Comparison of ENCODE assay signal across 9 cellular contexts in the genomic region with DNA sequence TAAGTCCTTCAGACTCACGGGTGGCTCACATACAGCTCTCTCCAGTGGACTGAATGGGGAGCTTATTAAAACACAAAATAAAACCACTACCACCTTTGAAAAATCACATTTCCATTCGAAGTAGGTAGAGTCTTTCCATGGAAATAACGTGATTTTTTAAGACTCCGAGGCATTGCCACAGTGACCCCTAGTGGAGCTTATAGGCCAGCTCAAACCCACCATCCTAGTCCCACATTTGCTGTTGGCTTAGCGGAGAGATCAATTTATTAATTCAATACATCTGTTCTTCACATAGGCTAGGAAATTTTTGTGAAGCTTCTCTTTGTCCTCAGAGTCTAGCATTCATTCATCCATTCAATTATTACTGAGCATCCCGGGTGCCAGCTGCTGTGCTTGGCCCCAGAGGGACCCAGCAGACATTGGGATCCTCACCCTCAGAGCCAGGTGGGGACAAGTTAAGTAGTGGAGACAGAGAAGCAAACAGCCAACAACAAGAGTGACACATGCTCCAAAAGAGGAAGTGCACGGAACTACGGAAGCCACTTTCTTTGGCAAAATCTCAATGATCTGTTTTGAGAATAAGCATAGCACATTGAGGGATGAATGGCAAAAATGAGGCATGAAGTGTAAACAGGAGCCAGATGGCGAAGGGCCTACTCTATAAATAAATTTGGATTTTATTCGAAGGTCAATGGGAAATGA. TPM values are rescaled to one million over a fixed set of nuclear protein-coding genes. Genes with fewer than 3 reads are reported as not detected.
DNase-seq lines count a peak whose midpoint lies in the region; ATAC-seq and TF ChIP-seq lines count a peak whose summit lies in the region.
"Had no signal": no experiment of that assay in that cellular context is flagged by ENCODE, and none has a peak within 500 bp of the region (broad histone marks: within the 10 kb centered on the region; RNA-seq: fewer than 3 reads in every experiment).

No MANE protein-coding gene starts in this region.

- peak; percentile 38 for DNase-seq in DMS153 (lab: John Stamatoyannopoulos, UW)
- DNase-seq in IMR-90: peak; percentile 65
- peak; percentile 69 for DNase-seq in SK-MEL-5 (ENCODE audit: low read depth, low spot score)
- no peak for DNase-seq in esophagus squamous epithelium (lab: John Stamatoyannopoulos, UW)
- peak; percentile 94 for DNase-seq in pulmonary artery endothelial cell (ENCODE audit: low read depth, low spot score)
- DNase-seq in effector memory CD4-positive, alpha-beta T cell: no peak
- DNase-seq: left cardiac atrium had no signal

- H4K5ac ChIP-seq in IMR-90 (ENCODE audit: low read depth, low read length): peak overlapping the region; percentile 47; the same call in 1 of the 2 replicates

- H3K79me1 ChIP-seq in IMR-90 (ENCODE audit: low read depth in 1 of 2, low read length in 2 of 2): no peaks in the 10 kb centered on the region

- no peak overlapping the region for H2BK5ac ChIP-seq in IMR-90 (ENCODE audit: low read depth, low read length, poor library complexity, severe bottlenecking)

- no peak overlapping the region for H3K27ac ChIP-seq in IMR-90 (ENCODE audit: insufficient read depth, low read length)
- H3K27ac ChIP-seq in esophagus squamous epithelium: peak overlapping the region in 1 of 4 donors; percentile 46
- no peak overlapping the region for H3K27ac ChIP-seq in effector memory CD4-positive, alpha-beta T cell (ENCODE audit: insufficient read depth, low read length, poor library complexity, severe bottlenecking)

- intact Hi-C loops in IMR-90 (cut with micrococcal nuclease): loop anchor here (1.0 to 10.0 kb wide), 2 partner anchors 65 to 123 kb away; no protein-coding TSS in a partner anchor
- intact Hi-C loops in esophagus squamous epithelium (cut with DNase I): no loop called here

- H2AFZ ChIP-seq in IMR-90 (replicated peaks; ENCODE audit: low read length, poor library complexity): peak overlapping the region; percentile 66

- no peak for ATAC-seq in IMR-90 (ENCODE audit: low read depth)
- no peak for ATAC-seq in HG02798 (IDR thresholded peaks at IDR 0.05; ENCODE audit: poor library complexity, unreplicated experiment)
- no peak for ATAC-seq in HG02973 (IDR thresholded peaks at IDR 0.05; ENCODE audit: unreplicated experiment)

- peaks cover 13% of the 10 kb centered on the region for H3K9me1 ChIP-seq in IMR-90 (ENCODE audit: insufficient read depth, low read length)

- TF ChIP-seq POLR2A in IMR-90 (IDR thresholded peaks at IDR 0.05; ENCODE audit: low read depth, low read length) (no peak), esophagus squamous epithelium (IDR thresholded peaks at IDR 0.05) (no peak)

- H3K27me3 ChIP-seq in IMR-90 (ENCODE audit: control insufficient read depth, insufficient read depth, low read length) (no peaks in the 10 kb centered on the region), esophagus squamous epithelium (no peaks in the 10 kb centered on the region)
- no peaks in the 10 kb centered on the region for H3K27me3 ChIP-seq in effector memory CD4-positive, alpha-beta T cell (replicated peaks; ENCODE audit: control insufficient read depth, insufficient read depth, low read length, poor library complexity, severe bottlenecking)

- WGBS in IMR-90 (ENCODE audit: extremely low coverage in 2 of 2, insufficient read length in 1 of 2), 2 experiments: 100% methylated on average over 1 of the region's 10 CpGs; no CpG with 5 or more reads in 1 of the 2 experiments
- WGBS in esophagus squamous epithelium, 2 donors: 30 to 34% methylated on average over 10 of the region's 10 CpGs

- no TSS peak for BruUV-seq in IMR-90 (replicated peaks; lab: Mats Ljungman, UMichigan)

- no peak overlapping the region for H2AK9ac ChIP-seq in IMR-90 (replicated peaks; ENCODE audit: low read depth, low read length, poor library complexity)

- H3K9ac ChIP-seq in IMR-90 (ENCODE audit: low read depth, low read length): no peak overlapping the region

- no peaks in the 10 kb centered on the region for H3K9me3 ChIP-seq in IMR-90 (ENCODE audit: control insufficient read depth, insufficient read depth, low read length)
- H3K9me3 ChIP-seq in esophagus squamous epithelium: peaks cover 0 to 10% (median 0%) of the 10 kb centered on the region in 3 donors
- no peaks in the 10 kb centered on the region for H3K9me3 ChIP-seq in effector memory CD4-positive, alpha-beta T cell (ENCODE audit: control insufficient read depth, low read length)

- H3K36me3 ChIP-seq in IMR-90 (ENCODE audit: control insufficient read depth, insufficient read depth, low read length): no peaks in the 10 kb centered on the region
- H3K36me3 ChIP-seq in esophagus squamous epithelium: no peaks in the 10 kb centered on the region
- H3K36me3 ChIP-seq in effector memory CD4-positive, alpha-beta T cell (ENCODE audit: control insufficient read depth, insufficient read depth, low read length): no peaks in the 10 kb centered on the region

- H2BK20ac ChIP-seq in IMR-90 (ENCODE audit: low read depth, low read length): peak overlapping the region; percentile 41; the same call in 1 of the 2 replicates

- TF ChIP-seq CTCF in IMR-90 (conservative IDR thresholded peaks at IDR 0.05; ENCODE audit: low read depth, low read length) (peak; percentile 55), esophagus squamous epithelium (IDR thresholded peaks at IDR 0.05) (peak in 4 of 6 experiments; percentile 27 to 43 (median 39))

- TF ChIP-seq RAD21 in IMR-90 (IDR thresholded peaks at IDR 0.05; ENCODE audit: low read length): peak; percentile 60

- 0 out of 2 replicates have a peak overlapping the region, but pooled peaks have one; percentile 30 for H3K23ac ChIP-seq in IMR-90 (ENCODE audit: low read depth, low read length)

- POLR2A ChIA-PET in IMR-90 (lab: Charles Lee; ENCODE audit: unreplicated experiment): no interaction called here

- in situ Hi-C loops in IMR-90 (cut with MboI; ENCODE audit: low sequenced_read_pairs): loop anchor here (10.0 kb wide), 1 partner anchor 57 kb away; no protein-coding TSS in a partner anchor
- in situ Hi-C loops in SK-MEL-5 (cut with HindIII; ENCODE audit: low pct_unique_long_range_greater_than_20kb, low sequenced_read_pairs): no loop called here

- no peak overlapping the region for H3K4ac ChIP-seq in IMR-90 (ENCODE audit: low read depth, low read length)

- no peak overlapping the region; the same call in 1 of the 2 replicates for H3K14ac ChIP-seq in IMR-90 (replicated peaks; ENCODE audit: low read depth, low read length)

- dilution Hi-C loops in IMR-90 (cut with HindIII; ENCODE audit: low sequenced_read_pairs, unreplicated experiment): no loop called here

- CTCF ChIA-PET in IMR-90 (lab: Yijun Ruan, JAX): interaction anchor here (0.6 to 1.3 kb wide), 6 partner anchors 22 to 80 kb away, joined by 3 to 4 read pairs (median 3); no protein-coding TSS in a partner anchor

- peak overlapping the region; percentile 78; the same call in 1 of the 2 replicates for H3K18ac ChIP-seq in IMR-90 (ENCODE audit: low read depth, low read length)

- H3K56ac ChIP-seq in IMR-90 (ENCODE audit: extremely low read depth, insufficient read depth, low read length): no peak overlapping the region

- no peak overlapping the region for H3K4me3 ChIP-seq in IMR-90 (ENCODE audit: insufficient read depth, low read depth, low read length)
- no peak overlapping the region for H3K4me3 ChIP-seq in esophagus squamous epithelium
- H3K4me3 ChIP-seq in effector memory CD4-positive, alpha-beta T cell (ENCODE audit: insufficient read depth, low read depth, low read length, poor library complexity, severe bottlenecking): no peak overlapping the region

- peak overlapping the region; percentile 1; the same call in 1 of the 2 replicates for H3K4me2 ChIP-seq in IMR-90 (ENCODE audit: low read depth, low read length)

- H2BK120ac ChIP-seq in IMR-90 (ENCODE audit: low read depth, low read length): peak overlapping the region; percentile 33; the same call in 1 of the 2 replicates

- peak overlapping the region; percentile 14; the same call in 1 of the 2 replicates for H4K91ac ChIP-seq in IMR-90 (ENCODE audit: insufficient read depth, low read depth, low read length)

- peaks cover 22% of the 10 kb centered on the region for H3K4me1 ChIP-seq in IMR-90 (ENCODE audit: control insufficient read depth, insufficient read depth, low read length)
- peaks cover 0 to 49% (median 18%) of the 10 kb centered on the region in 3 donors for H3K4me1 ChIP-seq in esophagus squamous epithelium
- H3K4me1 ChIP-seq in effector memory CD4-positive, alpha-beta T cell (ENCODE audit: control insufficient read depth, insufficient read depth, low read length, poor library complexity, severe bottlenecking): no peaks in the 10 kb centered on the region

- peak overlapping the region; percentile 32; the same call in 1 of the 3 replicates for H2BK15ac ChIP-seq in IMR-90 (ENCODE audit: low read depth, low read length)

- H4K8ac ChIP-seq in IMR-90 (ENCODE audit: low read depth in 2 of 2, low read length in 2 of 2): peak overlapping the region in 1 of 2 experiments; percentile 62; a peak in 1 of 4 replicates

- peak overlapping the region; percentile 41 for H2AK5ac ChIP-seq in IMR-90 (ENCODE audit: low read depth, low read length)

- H4K20me1 ChIP-seq in IMR-90 (ENCODE audit: insufficient read depth, low read length): no peaks in the 10 kb centered on the region

TF ChIP-seq in IMR-90, 13 proteins besides CTCF, POLR2A, EP300 and RAD21:
- TF ChIP-seq SMC3 (IDR thresholded peaks at IDR 0.05; ENCODE audit: low read depth, low read length) (peak; percentile 61), RCOR1 (IDR thresholded peaks at IDR 0.05; ENCODE audit: insufficient replicate concordance, low read length) (no peak)

RNA-seq across cellular contexts. Expression of a gene that starts 10.2 kb away (rescaled TPM):
- total RNA-seq in IMR-90 (2012; rRNA removed) (2.8 and 2.9 TPM in 2 replicates), esophagus squamous epithelium (under 1 TPM in 1 of 4 donors, not detected in 3; 0.19 TPM), pulmonary artery endothelial cell (32.4 and 40.7 TPM in 2 replicates)
- 4.9 and 5.7 TPM in 2 replicates for polyA plus RNA-seq in IMR-90 (2012; rRNA removed)
- polyA plus RNA-seq in IMR-90 (2012; cell fraction: cytosol; rRNA removed): 4.4 and 4.5 TPM in 2 replicates
- polyA plus RNA-seq in IMR-90 (2012; cell fraction: nucleus; rRNA removed; ENCODE audit: low replicate concordance): 2.0 and 4.4 TPM in 2 replicates
- total RNA-seq in SK-MEL-5 (2014; rRNA removed; shearing (Covaris generic)): 2.2 and 2.6 TPM in 2 replicates
- polyA plus RNA-seq in SK-MEL-5 (2015; cell fraction: cytosol; rRNA removed): 2.1 and 4.1 TPM in 2 replicates
- polyA plus RNA-seq in SK-MEL-5 (2015; cell fraction: nucleus; rRNA removed): 0.33 and 0.43 TPM in 2 replicates

Comparison
In these comparisons a context has a peak if more than half of its experiments do, and no peak if none do; other contexts are left out.
1. DNase-seq: peak in DMS153 (single experiment), IMR-90 (single experiment), SK-MEL-5 (single experiment) and pulmonary artery endothelial cell (single experiment); none in esophagus squamous epithelium (single experiment) and effector memory CD4-positive, alpha-beta T cell (0 of 3).